In the genomic region with DNA sequence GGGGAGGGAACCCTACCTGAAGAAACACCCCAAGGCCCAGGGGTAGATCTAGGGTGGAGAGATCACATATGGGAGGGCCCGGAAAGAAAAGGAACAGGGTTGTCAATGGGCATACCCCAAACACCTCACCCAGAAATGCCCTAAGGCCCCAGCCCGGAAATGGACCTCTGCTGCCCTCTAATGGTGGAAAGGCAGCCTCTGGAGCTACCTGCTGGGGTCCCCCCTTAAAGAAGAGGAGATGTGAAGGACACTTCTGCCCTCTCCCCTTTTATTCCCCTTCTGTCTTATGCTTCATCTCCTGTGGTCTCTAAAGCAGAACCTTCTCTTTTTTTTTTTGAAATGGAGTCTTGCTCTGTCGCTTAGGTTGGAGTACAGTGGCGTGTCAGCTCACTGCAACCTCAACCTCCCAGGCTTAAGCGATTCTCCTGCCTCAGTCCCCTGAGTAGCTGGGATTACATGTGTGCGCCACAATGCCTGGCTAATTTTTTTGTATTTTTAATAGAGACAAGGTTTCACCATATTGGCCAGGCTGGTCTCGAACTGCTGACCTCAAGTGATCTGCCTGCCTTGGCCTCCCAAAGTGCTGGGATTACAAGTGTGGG, we compare ENCODE assay signal across 8 cellular contexts. TPM values are rescaled to one million over a fixed set of nuclear protein-coding genes. Genes with fewer than 3 reads are reported as not detected.
DNase-seq lines count a peak whose midpoint lies in the region; ATAC-seq and TF ChIP-seq lines count a peak whose summit lies in the region.

No MANE protein-coding gene starts in this region.

- H3K27me3 ChIP-seq in right lobe of liver, result no peaks in the 10 kb centered on the region

- no peak overlapping the region for H3K4me3 ChIP-seq in right lobe of liver

- no peak overlapping the region for H3K27ac Mint-ChIP-seq in chondrocyte (ENCODE audit: unreplicated experiment)

- no peak for TF ChIP-seq POLR2A in right lobe of liver (IDR thresholded peaks at IDR 0.05)

- peaks cover 6 to 41% (median 22%) of the 10 kb centered on the region in 4 donors for H3K4me1 ChIP-seq in right lobe of liver

- peak; percentile 11 to 30 (median 16) for ATAC-seq in right lobe of liver

- no peaks in the 10 kb centered on the region for H3K27me3 Mint-ChIP-seq in chondrocyte (ENCODE audit: low read depth)

- no peak overlapping the region for H3K4me3 Mint-ChIP-seq in chondrocyte (ENCODE audit: unreplicated experiment)

- H3K36me3 ChIP-seq in right lobe of liver, result no peaks in the 10 kb centered on the region

- DNase-seq in SIG-M5 treated with dmso at 0.1 percent for 504 hours (lab: John Stamatoyannopoulos, UW; ENCODE audit: unreplicated experiment) (peak; percentile 30), SIG-M5 (lab: John Stamatoyannopoulos, UW) (no peak), NCI-H2171 treated with DMSO at 0.1 percent for 48 hours (lab: John Stamatoyannopoulos, UW) (peak; percentile 62), chondrocyte (ENCODE audit: low spot score) (no peak), right lobe of liver (peak; percentile 62 to 78 (median 70)), NCI-H1092 (lab: John Stamatoyannopoulos, UW) (no peak)
- DNase-seq in activated CD4-positive, alpha-beta T cell treated with anti-CD3 and anti-CD28 coated beads for 48 hours, result peak; percentile 88
- DNase-seq in stimulated activated CD8-positive, alpha-beta memory T cell treated with anti-CD3 and anti-CD28 coated beads, Interleukin-12 subunit alpha, Interleukin-12 subunit beta, amount 100 ng/mL, for 24 hours (ENCODE audit: extremely low read depth), result peak; percentile 54

- TF ChIP-seq CTCF in chondrocyte (IDR thresholded peaks at IDR 0.05), result peak; percentile 97
- peak; percentile 76 to 96 (median 90) for TF ChIP-seq CTCF in right lobe of liver (IDR thresholded peaks at IDR 0.05)

- peaks cover 41% of the 10 kb centered on the region for H3K4me1 Mint-ChIP-seq in chondrocyte (ENCODE audit: low read depth)

- H3K9me3 Mint-ChIP-seq in chondrocyte (ENCODE audit: low read depth), result no peaks in the 10 kb centered on the region

- WGBS in right lobe of liver (ENCODE audit: insufficient coverage, low coverage, low lambda C conversion rate, missing lambda C conversion rate), result 55% methylated on average over 7 of the region's 7 CpGs

- intact Hi-C loops in right lobe of liver (cut with DNase I), result loop anchor here (5.0 to 10.0 kb wide), 3 partner anchors 152 to 214 kb away; no protein-coding TSS in a partner anchor

- no peak overlapping the region for H3K27ac ChIP-seq in right lobe of liver

- no peaks in the 10 kb centered on the region for H3K9me3 ChIP-seq in right lobe of liver

- no peaks in the 10 kb centered on the region for H3K36me3 Mint-ChIP-seq in chondrocyte (ENCODE audit: low read depth)

RNA-seq across cellular contexts. Expression of gene ARMC12, which starts 0.4 kb away (rescaled TPM):
- total RNA-seq in chondrocyte (1.8 to 1.9 TPM (median 1.8 TPM) in 3 replicates), right lobe of liver (1 to 10 TPM in 3 of 6 experiments, under 1 TPM in 3; 0.22 to 4.4 (median 0.92) TPM)

RNA-seq across cellular contexts. Expression of gene CLPSL2, which starts 40.0 kb away (rescaled TPM):
- total RNA-seq in chondrocyte, result not detected in 3 replicates
- not detected for total RNA-seq in right lobe of liver

RNA-seq across cellular contexts. Expression of gene CLPSL1, which starts 44.4 kb away (rescaled TPM):
- total RNA-seq in chondrocyte (not detected in 3 replicates), right lobe of liver (not detected)

RNA-seq across cellular contexts. Expression of gene FKBP5, which starts 47.7 kb away (rescaled TPM):
- total RNA-seq in chondrocyte, result 139 to 237 TPM (median 143 TPM) in 3 replicates
- total RNA-seq in right lobe of liver, result 100 to 1,000 TPM in 5 of 6 experiments, 10 to 100 TPM in 1; 36.1 to 387 (median 111) TPM

Comparison
In these comparisons a context has a peak if more than half of its experiments do, and no peak if none do; other contexts are left out.
1. DNase-seq: peak in SIG-M5 treated with dmso at 0.1 percent for 504 hours (single experiment), NCI-H2171 treated with DMSO at 0.1 percent for 48 hours (single experiment), activated CD4-positive, alpha-beta T cell treated with anti-CD3 and anti-CD28 coated beads for 48 hours (single experiment), right lobe of liver (3 of 3) and stimulated activated CD8-positive, alpha-beta memory T cell treated with anti-CD3 and anti-CD28 coated beads, Interleukin-12 subunit alpha, Interleukin-12 subunit beta, amount 100 ng/mL, for 24 hours (single experiment); none in SIG-M5 (single experiment), chondrocyte (single experiment) and NCI-H1092 (single experiment).